8 cellular contexts compared by ENCODE assay signal in the genomic region with DNA sequence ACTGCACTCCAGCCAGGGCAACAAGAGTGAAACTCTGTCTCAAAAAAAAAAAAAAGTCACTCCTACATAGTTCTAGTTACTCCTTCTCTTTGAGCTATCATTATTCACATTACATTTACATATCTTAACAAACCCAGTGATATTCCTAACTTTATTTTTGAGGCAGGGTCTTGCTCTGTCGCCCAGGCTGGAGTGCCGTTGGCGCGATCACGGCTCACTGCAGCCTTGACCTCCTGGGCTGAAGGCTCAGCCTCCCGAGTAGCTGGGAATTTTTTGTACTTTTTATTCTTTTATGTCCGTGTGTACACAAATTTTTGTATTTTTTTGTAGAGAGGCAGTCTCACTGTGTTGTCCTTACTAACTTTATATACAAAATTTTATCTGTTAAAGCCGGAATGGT. TPM values are rescaled to one million over a fixed set of nuclear protein-coding genes. Genes with fewer than 3 reads are reported as not detected.
DNase-seq lines count a peak whose midpoint lies in the region; ATAC-seq and TF ChIP-seq lines count a peak whose summit lies in the region.

No MANE protein-coding gene starts in this region.

- H3K79me2 ChIP-seq in fibroblast of lung (ENCODE audit: control insufficient read depth, insufficient read depth, low read length), result peaks cover 34% of the 10 kb centered on the region

- no peaks in the 10 kb centered on the region for H3K27me3 Mint-ChIP-seq in T-helper 1 cell treated with Interleukin-12 subunit alpha and Interleukin-12 subunit beta and Interleukin-4 antibody, amounts not matched to agents 30 μg/mL and 1 μg/mL, for 36 hours (ENCODE audit: low read depth)

- H3K36me3 ChIP-seq in SJCRH30 (peaks cover 54% of the 10 kb centered on the region), fibroblast of lung (ENCODE audit: control insufficient read depth, insufficient read depth, low read length) (peaks cover 48% of the 10 kb centered on the region)

- H2AFZ ChIP-seq in fibroblast of lung (ENCODE audit: low read length), result peak overlapping the region; percentile 53

- H3K9me3 Mint-ChIP-seq in T-helper 1 cell treated with Interleukin-12 subunit alpha and Interleukin-12 subunit beta and Interleukin-4 antibody, amounts not matched to agents 30 μg/mL and 1 μg/mL, for 36 hours, result no peaks in the 10 kb centered on the region
- H3K9me3 Mint-ChIP-seq in stimulated activated effector memory CD8-positive, alpha-beta T cell treated with anti-CD3 and anti-CD28 coated beads, Interleukin-12 subunit alpha, Interleukin-12 subunit beta, amount 100 ng/mL, for 72 hours, result no peaks in the 10 kb centered on the region

- H3K9me3 ChIP-seq in SJCRH30 (replicated peaks) (no peaks in the 10 kb centered on the region), fibroblast of lung (ENCODE audit: control insufficient read depth, insufficient read depth, low read depth, low read length) (no peaks in the 10 kb centered on the region)

- peak overlapping the region; percentile 7 for H3K9ac ChIP-seq in fibroblast of lung (ENCODE audit: insufficient read depth, low read length)

- H3K4me2 ChIP-seq in fibroblast of lung (ENCODE audit: extremely low read depth, insufficient read depth, low read length), result peak overlapping the region; percentile 68

- H3K27me3 ChIP-seq in SJCRH30, result no peaks in the 10 kb centered on the region
- H3K27me3 ChIP-seq in fibroblast of lung (ENCODE audit: control insufficient read depth, insufficient read depth, low read length), result no peaks in the 10 kb centered on the region

- DNase-seq in T-helper 1 cell (no peak), SJCRH30 (no peak), fibroblast of lung (ENCODE audit: low read depth in 2 of 2) (no peak), caudate nucleus (lab: John Stamatoyannopoulos, UW) (no peak), midbrain (lab: John Stamatoyannopoulos, UW) (no peak), activated gamma-delta T cell treated with Interleukin-2 at 50 U/mL for 16 hours (no peak)
- no peak for DNase-seq in stimulated activated effector memory CD8-positive, alpha-beta T cell treated with anti-CD3 and anti-CD28 coated beads, Interleukin-12 subunit alpha, Interleukin-12 subunit beta, amount 100 ng/mL, for 72 hours (ENCODE audit: low spot score in 2 of 2)

- H3K27ac Mint-ChIP-seq in T-helper 1 cell treated with Interleukin-12 subunit alpha and Interleukin-12 subunit beta and Interleukin-4 antibody, amounts not matched to agents 30 μg/mL and 1 μg/mL, for 36 hours, result peak overlapping the region; percentile 98
- H3K27ac Mint-ChIP-seq in stimulated activated effector memory CD8-positive, alpha-beta T cell treated with anti-CD3 and anti-CD28 coated beads, Interleukin-12 subunit alpha, Interleukin-12 subunit beta, amount 100 ng/mL, for 72 hours, result peak overlapping the region; percentile 100

- H3K4me1 Mint-ChIP-seq in T-helper 1 cell treated with Interleukin-12 subunit alpha and Interleukin-12 subunit beta and Interleukin-4 antibody, amounts not matched to agents 30 μg/mL and 1 μg/mL, for 36 hours (ENCODE audit: low read depth), result peaks cover 16% of the 10 kb centered on the region
- H3K4me1 Mint-ChIP-seq in stimulated activated effector memory CD8-positive, alpha-beta T cell treated with anti-CD3 and anti-CD28 coated beads, Interleukin-12 subunit alpha, Interleukin-12 subunit beta, amount 100 ng/mL, for 72 hours, result peaks cover 31% of the 10 kb centered on the region

- no peaks in the 10 kb centered on the region for H4K20me1 ChIP-seq in fibroblast of lung (ENCODE audit: control insufficient read depth, extremely low read depth, insufficient read depth, low read length)

- H3K4me3 Mint-ChIP-seq in T-helper 1 cell treated with Interleukin-12 subunit alpha and Interleukin-12 subunit beta and Interleukin-4 antibody, amounts not matched to agents 30 μg/mL and 1 μg/mL, for 36 hours, result no peak overlapping the region
- H3K4me3 Mint-ChIP-seq in stimulated activated effector memory CD8-positive, alpha-beta T cell treated with anti-CD3 and anti-CD28 coated beads, Interleukin-12 subunit alpha, Interleukin-12 subunit beta, amount 100 ng/mL, for 72 hours, result peak overlapping the region; percentile 96

- peaks cover 3% of the 10 kb centered on the region; the same call in 1 of the 2 replicates for H3K4me1 ChIP-seq in SJCRH30
- peaks cover 2% of the 10 kb centered on the region for H3K4me1 ChIP-seq in fibroblast of lung (ENCODE audit: control insufficient read depth, extremely low read depth, insufficient read depth, low read length)

- peaks cover 36% of the 10 kb centered on the region for H3K36me3 Mint-ChIP-seq in T-helper 1 cell treated with Interleukin-12 subunit alpha and Interleukin-12 subunit beta and Interleukin-4 antibody, amounts not matched to agents 30 μg/mL and 1 μg/mL, for 36 hours (ENCODE audit: low read depth)
- H3K36me3 Mint-ChIP-seq in stimulated activated effector memory CD8-positive, alpha-beta T cell treated with anti-CD3 and anti-CD28 coated beads, Interleukin-12 subunit alpha, Interleukin-12 subunit beta, amount 100 ng/mL, for 72 hours, result peaks cover 90% of the 10 kb centered on the region

- no peak for TF ChIP-seq CTCF in fibroblast of lung (conservative IDR thresholded peaks at IDR 0.05 in 1 of 2, IDR thresholded peaks at IDR 0.05 in 1 of 2; ENCODE audit: low read depth in 1 of 2, low read length in 2 of 2)

- H3K27ac ChIP-seq in SJCRH30 (no peak overlapping the region), fibroblast of lung (ENCODE audit: insufficient read depth, low read length) (no peak overlapping the region), caudate nucleus (ENCODE audit: low read depth, low read length) (no peak overlapping the region)

- ATAC-seq in stimulated activated effector memory CD8-positive, alpha-beta T cell treated with anti-CD3 and anti-CD28 coated beads, Interleukin-12 subunit alpha, Interleukin-12 subunit beta, amount 100 ng/mL, for 72 hours, result no peak

- H3K4me3 ChIP-seq in SJCRH30 (peak overlapping the region; percentile 90), fibroblast of lung (replicated peaks in 1 of 4; ENCODE audit: control extremely low read depth in 1 of 4, insufficient read depth in 1 of 4, low read depth in 3 of 4, low read length in 4 of 4) (peak overlapping the region in 1 of 4 experiments; percentile 95)

RNA-seq across cellular contexts. Expression of a gene that starts 0.6 kb away (rescaled TPM):
- 1,359 and 1,591 TPM in 2 replicates for total RNA-seq in SJCRH30 (2014; rRNA removed; shearing (Covaris generic))
- 369 and 494 TPM in 2 replicates for total RNA-seq in fibroblast of lung
- 878 and 1,038 TPM in 2 replicates for polyA plus RNA-seq in fibroblast of lung
- polyA plus RNA-seq in fibroblast of lung (2012), result 1,751 and 2,175 TPM in 2 replicates
- polyA minus RNA-seq in fibroblast of lung (ENCODE audit: low replicate concordance), result 414 and 480 TPM in 2 replicates

RNA-seq across cellular contexts. Expression of a gene that starts 12.3 kb away (rescaled TPM):
- 0.13 and 0.24 TPM in 2 replicates for total RNA-seq in SJCRH30 (2014; rRNA removed; shearing (Covaris generic))
- 0.26 and 0.50 TPM in 2 replicates for total RNA-seq in fibroblast of lung
- 0.01 and 0.02 TPM in 2 replicates for polyA plus RNA-seq in fibroblast of lung
- 0.25 and 0.30 TPM in 2 replicates for polyA plus RNA-seq in fibroblast of lung (2012)
- polyA minus RNA-seq in fibroblast of lung (ENCODE audit: low replicate concordance), result 0.11 TPM in 1 of 2 replicates, not detected in the other

RNA-seq across cellular contexts. Expression of a gene that starts 30.2 kb away (rescaled TPM):
- 132 and 138 TPM in 2 replicates for total RNA-seq in SJCRH30 (2014; rRNA removed; shearing (Covaris generic))
- 34.9 and 49.5 TPM in 2 replicates for total RNA-seq in fibroblast of lung
- 44.6 and 65.4 TPM in 2 replicates for polyA plus RNA-seq in fibroblast of lung
- 69.9 and 94.0 TPM in 2 replicates for polyA plus RNA-seq in fibroblast of lung (2012)
- 72.9 and 84.1 TPM in 2 replicates for polyA minus RNA-seq in fibroblast of lung (ENCODE audit: low replicate concordance)

RNA-seq across cellular contexts. Expression of a gene that starts 36.3 kb away (rescaled TPM):
- 13.7 and 15.2 TPM in 2 replicates for total RNA-seq in SJCRH30 (2014; rRNA removed; shearing (Covaris generic))
- total RNA-seq in fibroblast of lung, result 31.1 and 44.1 TPM in 2 replicates
- polyA plus RNA-seq in fibroblast of lung, result 20.0 and 32.6 TPM in 2 replicates
- polyA plus RNA-seq in fibroblast of lung (2012), result 34.3 and 61.8 TPM in 2 replicates
- 69.4 and 75.2 TPM in 2 replicates for polyA minus RNA-seq in fibroblast of lung (ENCODE audit: low replicate concordance)

RNA-seq across cellular contexts. Expression of a gene that starts 41.4 kb away (rescaled TPM):
- 26.6 and 29.4 TPM in 2 replicates for total RNA-seq in SJCRH30 (2014; rRNA removed; shearing (Covaris generic))
- total RNA-seq in fibroblast of lung, result 21.8 and 24.8 TPM in 2 replicates
- 11.2 and 12.0 TPM in 2 replicates for polyA plus RNA-seq in fibroblast of lung
- 18.2 and 25.0 TPM in 2 replicates for polyA plus RNA-seq in fibroblast of lung (2012)
- polyA minus RNA-seq in fibroblast of lung (ENCODE audit: low replicate concordance), result 13.4 and 27.6 TPM in 2 replicates
